Comparison of ENCODE assay signal across 8 cellular contexts in genomic region chr1:26959722-26960624, GRCh38. TPM values are rescaled to one million over a fixed set of nuclear protein-coding genes. Genes with fewer than 3 reads are reported as not detected.
DNase-seq lines count a peak whose midpoint lies in the region; ATAC-seq lines count a peak whose summit lies in the region.

TSS of gene KDF1 (minus strand) at chr1:26960468. CDS start at chr1:26952380, 8,088 bp downstream.

- no peaks in the 10 kb centered on the region for H3K36me3 Mint-ChIP-seq in activated naive CD4-positive, alpha-beta T cell treated with anti-CD3 and anti-CD28 coated beads, Interleukin-2, amount 50 U/mL, for 24 hours

- no CpG with 5 or more reads among the region's 86 CpGs for WGBS in iPS DF 6.9 (ENCODE audit: insufficient coverage, insufficient read length)

- peak; percentile 37 for DNase-seq in G401 (ENCODE audit: low spot score)
- peak; percentile 18 for DNase-seq in NT2/D1 (ENCODE audit: low read depth, low spot score)
- DNase-seq in iPS DF 6.9 (ENCODE audit: low read depth, low spot score) = peak; percentile 75
- peak; percentile 22 to 28 for DNase-seq in stimulated activated CD4-positive, alpha-beta T cell treated with anti-CD3 and anti-CD28 coated beads, Interleukin-1b, Interleukin-23, amount 100 ng/mL, for 4 hours (ENCODE audit: low read depth in 2 of 2)
- DNase-seq in KBM-7 = no peak
- no peak for DNase-seq in NCI-H446 (lab: John Stamatoyannopoulos, UW)

- no peaks in the 10 kb centered on the region for H3K36me3 ChIP-seq in NT2/D1 (ENCODE audit: insufficient read depth, insufficient read length, low read length)
- no peaks in the 10 kb centered on the region for H3K36me3 ChIP-seq in iPS DF 6.9 (ENCODE audit: control insufficient read depth, insufficient read depth, low read length)

- H3K4me1 ChIP-seq in NT2/D1 (ENCODE audit: insufficient read depth, insufficient read length) = no peaks in the 10 kb centered on the region
- H3K4me1 ChIP-seq in iPS DF 6.9 (ENCODE audit: control insufficient read depth, insufficient read depth, low read length) = peaks cover 2% of the 10 kb centered on the region

- H3K9me3 ChIP-seq in NT2/D1 (ENCODE audit: insufficient read depth, low read length) = no peaks in the 10 kb centered on the region
- H3K9me3 ChIP-seq in iPS DF 6.9 (ENCODE audit: control insufficient read depth, insufficient read depth, low read length) = no peaks in the 10 kb centered on the region

- H3K27me3 ChIP-seq in NT2/D1 (ENCODE audit: insufficient read depth, insufficient read length) (peaks cover 44% of the 10 kb centered on the region), iPS DF 6.9 (ENCODE audit: control insufficient read depth, insufficient read depth, low read length) (0 out of 2 replicates have a peak, but pooled peaks cover 1% of the 10 kb centered on the region)

- no peak within 1 kb of the TSS for H3K27ac Mint-ChIP-seq in activated naive CD4-positive, alpha-beta T cell treated with anti-CD3 and anti-CD28 coated beads, Interleukin-2, amount 50 U/mL, for 24 hours

- in situ Hi-C loops in G401 (cut with HindIII; ENCODE audit: low sequenced_read_pairs) (loop anchor here (25.0 kb wide), 1 partner anchor 102 kb away; no protein-coding TSS in a partner anchor), KBM-7 (cut with MboI; ENCODE audit: low pct_unique_long_range_greater_than_20kb, low sequenced_read_pairs) (no loop called here)

- H3K9ac ChIP-seq in NT2/D1 (ENCODE audit: insufficient read length, low read depth) = peak within 1 kb of the TSS; percentile 89

- no peaks in the 10 kb centered on the region for H3K9me3 Mint-ChIP-seq in activated naive CD4-positive, alpha-beta T cell treated with anti-CD3 and anti-CD28 coated beads, Interleukin-2, amount 50 U/mL, for 24 hours

- no peak within 1 kb of the TSS for H3K27ac ChIP-seq in iPS DF 6.9 (ENCODE audit: low read length)

- no peaks in the 10 kb centered on the region for H3K27me3 Mint-ChIP-seq in activated naive CD4-positive, alpha-beta T cell treated with anti-CD3 and anti-CD28 coated beads, Interleukin-2, amount 50 U/mL, for 24 hours

- ATAC-seq in GM18511 (IDR thresholded peaks at IDR 0.05; ENCODE audit: unreplicated experiment) = no peak

- H3K4me3 Mint-ChIP-seq in activated naive CD4-positive, alpha-beta T cell treated with anti-CD3 and anti-CD28 coated beads, Interleukin-2, amount 50 U/mL, for 24 hours = peak within 1 kb of the TSS; percentile 82

- H3K4me1 Mint-ChIP-seq in activated naive CD4-positive, alpha-beta T cell treated with anti-CD3 and anti-CD28 coated beads, Interleukin-2, amount 50 U/mL, for 24 hours = peaks cover 6% of the 10 kb centered on the region

- H3K4me3 ChIP-seq in NT2/D1 (ENCODE audit: insufficient read length, low read depth) (peak within 1 kb of the TSS; percentile 89), iPS DF 6.9 (ENCODE audit: low read length) (peak within 1 kb of the TSS; percentile 97)

RNA-seq across cellular contexts. Expression of gene KDF1, which starts in this region (rescaled TPM):
- not detected in 2 replicates for total RNA-seq in G401 (2014; rRNA removed; shearing (Covaris generic))

Comparison
In these comparisons a context has a peak if more than half of its experiments do, and no peak if none do; other contexts are left out.
1. Peak in DNase-seq in G401; RNA of the gene not detected or under 1 TPM.
2. DNase-seq: peak in NT2/D1 (single experiment), iPS DF 6.9 (single experiment) and stimulated activated CD4-positive, alpha-beta T cell treated with anti-CD3 and anti-CD28 coated beads, Interleukin-1b, Interleukin-23, amount 100 ng/mL, for 4 hours (2 of 2); none in KBM-7 (single experiment) and NCI-H446 (0 of 2).